26 cellular contexts compared by ENCODE assay signal in the genomic region with DNA sequence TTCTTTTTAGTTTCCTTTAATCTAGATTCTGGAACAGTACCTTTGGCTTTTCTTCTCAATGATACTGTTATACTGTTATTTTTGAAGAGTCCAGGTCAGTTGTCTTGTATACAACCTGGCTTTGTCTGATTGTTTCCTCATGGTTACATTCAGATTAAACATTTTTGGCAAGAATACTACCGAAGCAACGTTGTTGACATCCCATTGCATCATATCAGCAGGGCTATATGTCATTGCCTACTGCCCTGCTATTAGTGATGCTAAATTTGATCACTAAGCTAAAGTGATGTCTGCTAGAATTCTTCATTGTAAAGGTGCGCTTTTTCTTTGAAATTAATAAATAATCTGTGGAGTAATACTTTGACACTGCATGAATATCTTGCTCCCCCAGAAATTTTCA. TPM values are rescaled to one million over a fixed set of nuclear protein-coding genes. Genes with fewer than 3 reads are reported as not detected.
"Had no signal": no experiment of that assay in that cellular context is flagged by ENCODE, and none has a peak within 500 bp of the region (broad histone marks: within the 10 kb centered on the region; RNA-seq: fewer than 3 reads in every experiment).

No MANE protein-coding gene starts in this region.

- H3K27ac ChIP-seq: HL-60, PC-9, Peyer's patch, SJCRH30 had no signal

- H3K4me3 ChIP-seq: PC-9, Peyer's patch, SJCRH30 had no signal

- DNase-seq: KBM-7, MV-4-11, NCI-H1048, NCI-H1105, NCI-H1417, NCI-H146, NCI-H1694 treated with DMSO at 0.1 percent for 48 hours, NCI-H1930, NCI-H2081, NCI-H2107, NCI-H2227 treated with DMSO at 0.1 percent for 48 hours, NCI-H510A, NCI-H524 treated with DMSO at 0.1 percent for 48 hours, NCI-H82, PC-9, Peyer's patch, SHP77 treated with DMSO at 0.1 percent for 48 hours, SJCRH30, T-helper 1 cell had no signal

- H3K4me2 ChIP-seq: PC-9 had no signal

- H3K36me3 ChIP-seq: Peyer's patch, SJCRH30 had no signal

- H3K4me1 ChIP-seq: Peyer's patch, SJCRH30 had no signal

- H2AFZ ChIP-seq: PC-9 had no signal

- ATAC-seq: Right ventricle myocardium inferior, SK-N-SH treated with all-trans-retinoic acid at 6 μM for 48 hours had no signal

- H3K9me3 ChIP-seq: Peyer's patch, SJCRH30 had no signal

RNA-seq across cellular contexts. Expression of gene ATP1B4, which starts 5.8 kb away (rescaled TPM):
- total RNA-seq: LHCN-M2, MCF 10A, PC-9, Peyer's patch, Right ventricle myocardium inferior, RPMI7951, SJCRH30 had no signal
- polyA plus RNA-seq: IgD-negative memory B cell had no signal

RNA-seq across cellular contexts. Expression of gene TMEM255A, which starts 44.8 kb away (rescaled TPM):
- total RNA-seq: MCF 10A had no signal
